Comparison of ENCODE assay signal across 20 cellular contexts in genomic region chr2:47510745-47511144, GRCh38.
DNase-seq lines count a peak whose midpoint lies in the region; FAIRE-seq and TF ChIP-seq lines count a peak whose summit lies in the region.
"Had no signal": no experiment of that assay in that cellular context is flagged by ENCODE, and none has a peak within 500 bp of the region (broad histone marks: within the 10 kb centered on the region; RNA-seq: fewer than 3 reads in every experiment).

No MANE protein-coding gene starts in this region.

- intact Hi-C loops in vagina (cut with DNase I), result no loop called here

- H2BK20ac ChIP-seq in H1 (ENCODE audit: low read length), result no peak overlapping the region

- DNase-seq in AG08395 (ENCODE audit: low spot score), result peak; percentile 14
- no peak for DNase-seq in GM12864 (ENCODE audit: low read depth)
- no peak for DNase-seq in H1 (ENCODE audit: low read depth in 1 of 2, low spot score in 2 of 2)
- DNase-seq in NCI-H774 (lab: John Stamatoyannopoulos, UW), result no peak
- DNase-seq in epidermal melanocyte (ENCODE audit: insufficient read length, low spot score), result no peak
- DNase-seq in SKM-1 treated with dmso at 0.1 percent for 144 hours (lab: John Stamatoyannopoulos, UW; ENCODE audit: unreplicated experiment), result no peak
- DNase-seq in vagina (ENCODE audit: extremely low spot score in 2 of 2), result no peak
- DNase-seq: activated CD4-positive, alpha-beta T cell treated with anti-CD3 and anti-CD28 coated beads, Interleukin-2, amount 50 U/mL, for 48 hours; adrenal gland; DMS153; left lung; NCI-H1092; NCI-H526 treated with DMSO at 0.1 percent for 48 hours; SHP77 treated with DMSO at 0.1 percent for 48 hours; T1000 had no signal

- H3K23me2 ChIP-seq in H1 (ENCODE audit: low read depth, low read length), result no peaks in the 10 kb centered on the region

- H4K20me1 ChIP-seq in OCI-LY1 (ENCODE audit: insufficient read depth, low read length), result no peaks in the 10 kb centered on the region
- no peaks in the 10 kb centered on the region for H4K20me1 ChIP-seq in H1 (replicated peaks in 1 of 2; ENCODE audit: control insufficient read depth in 1 of 2, insufficient read depth in 2 of 2, low read length in 2 of 2)

- H3K9ac ChIP-seq in OCI-LY1 (ENCODE audit: low read length) (no peak overlapping the region), H1 (replicated peaks in 1 of 4; ENCODE audit: extremely low read depth in 1 of 4, low read depth in 3 of 4, low read length in 3 of 4) (no peak overlapping the region)
- H3K9ac ChIP-seq: parathyroid adenoma had no signal

- no peak overlapping the region for H2AK5ac ChIP-seq in H1 (ENCODE audit: low read depth, low read length)

- no peak overlapping the region for H3K4me3 ChIP-seq in GM12864 (ENCODE audit: low read depth, low read length)
- H3K4me3 ChIP-seq in OCI-LY1 (ENCODE audit: low read depth, low read length, poor library complexity, severe bottlenecking), result no peak overlapping the region
- H3K4me3 ChIP-seq in H1 (ENCODE audit: extremely low read depth in 1 of 4, insufficient read depth in 2 of 4, low read depth in 3 of 4, low read length in 4 of 4), result no peak overlapping the region
- no peak overlapping the region for H3K4me3 ChIP-seq in vagina
- H3K4me3 ChIP-seq: adrenal gland, HAP-1, left lung had no signal

- CTCF ChIA-PET in H1 (lab: Charles Lee; ENCODE audit: partially characterized antibody), result interaction anchor here (0.7 to 1.7 kb wide), 9 partner anchors 9 to 257 kb away, joined by 3 to 7 read pairs (median 4); no protein-coding TSS in a partner anchor

- peak in 1 of 2 experiments; percentile 22; a peak in 2 of 4 replicates for TF ChIP-seq RAD21 in H1 (IDR thresholded peaks at IDR 0.05 in 1 of 2, conservative IDR thresholded peaks at IDR 0.05 in 1 of 2; ENCODE audit: low read depth in 2 of 2, low read length in 2 of 2)

- H3K4ac ChIP-seq in H1 (replicated peaks; ENCODE audit: insufficient read length, low read depth, low read length), result no peak overlapping the region

- H3K18ac ChIP-seq in H1 (ENCODE audit: extremely low read depth, low read length), result no peak overlapping the region

- H3K9me2 ChIP-seq in OCI-LY1 (ENCODE audit: low read depth, low read length), result no peaks in the 10 kb centered on the region

- H2BK5ac ChIP-seq in H1 (ENCODE audit: low read depth, low read length), result no peak overlapping the region

- H2BK15ac ChIP-seq in H1 (ENCODE audit: low read length), result no peak overlapping the region

- peaks cover 5% of the 10 kb centered on the region; the same call in 1 of the 2 replicates for H3K9me3 ChIP-seq in OCI-LY1 (ENCODE audit: low read length)
- 0 out of 4 replicates have a peak, but pooled peaks cover 0 to 2% of the 10 kb centered on the region in 2 experiments for H3K9me3 ChIP-seq in H1 (ENCODE audit: insufficient read depth in 2 of 2, low read depth in 1 of 2, low read length in 1 of 2)
- H3K9me3 ChIP-seq in vagina, result no peaks in the 10 kb centered on the region
- H3K9me3 ChIP-seq: adrenal gland, HAP-1, left lung had no signal

- no peak overlapping the region for H3K23ac ChIP-seq in H1 (ENCODE audit: insufficient read length)

- 79% methylated on average over 4 of the region's 4 CpGs; no CpG with 5 or more reads in 1 of the 2 experiments for WGBS in H1 (ENCODE audit: extremely low coverage in 1 of 2, insufficient coverage in 1 of 2, insufficient read length in 1 of 2, insufficient replicate concordance in 2 of 2, low coverage in 1 of 2, low lambda C conversion rate in 2 of 2, missing lambda C conversion rate in 1 of 2), 2 experiments

- peak; percentile 31 for TF ChIP-seq CTCF in GM12864 (IDR thresholded peaks at IDR 0.05; ENCODE audit: low read depth, low read length, missing control alignments)
- peak; percentile 40; the same call in 1 of the 2 replicates for TF ChIP-seq CTCF in OCI-LY1 (IDR thresholded peaks at IDR 0.05; ENCODE audit: low read length)
- peak; percentile 23 to 43 (median 27); a peak in 3 of 4 replicates for TF ChIP-seq CTCF in H1 (IDR thresholded peaks at IDR 0.05; ENCODE audit: control extremely low read depth in 1 of 3, insufficient read depth in 1 of 3, low read depth in 1 of 3, low read length in 3 of 3)
- TF ChIP-seq CTCF in vagina (IDR thresholded peaks at IDR 0.05), result no peak

- no peaks in the 10 kb centered on the region for H3K79me2 ChIP-seq in OCI-LY1 (ENCODE audit: insufficient read depth, low read length)
- no peaks in the 10 kb centered on the region for H3K79me2 ChIP-seq in H1 (ENCODE audit: control insufficient read depth in 1 of 2, insufficient read depth in 2 of 2, low read length in 2 of 2)
- H3K79me2 ChIP-seq: parathyroid adenoma had no signal

- H3K4me1 ChIP-seq in OCI-LY1 (ENCODE audit: insufficient read depth, low read length, severe bottlenecking) (peaks cover 17% of the 10 kb centered on the region), H1 (replicated peaks in 1 of 4; ENCODE audit: control insufficient read depth in 3 of 4, insufficient read depth in 4 of 4, low read length in 3 of 4) (peaks cover 0 to 4% (median 4%) of the 10 kb centered on the region in 4 experiments; a peak in 5 of 7 replicates), vagina (no peaks in the 10 kb centered on the region)
- H3K4me1 ChIP-seq: adrenal gland, HAP-1, left lung, parathyroid adenoma had no signal

- no peak overlapping the region for H4K5ac ChIP-seq in H1 (ENCODE audit: insufficient read length, low read depth, low read length)

- no peak overlapping the region for H2BK120ac ChIP-seq in H1 (replicated peaks; ENCODE audit: low read depth, low read length)

- H3K27ac ChIP-seq in OCI-LY1 (ENCODE audit: low read depth, low read length, poor library complexity, severe bottlenecking) (peak overlapping the region; percentile 35), H1 (ENCODE audit: low read depth, low read length) (no peak overlapping the region), vagina (no peak overlapping the region)
- H3K27ac ChIP-seq: adrenal gland, left lung, parathyroid adenoma had no signal

- FAIRE-seq in H1 (lab: Jason Lieb, UNC), result peak; percentile 42
- FAIRE-seq: frontal cortex, urothelium cell line had no signal

- POLR2A ChIA-PET in H1 (lab: Charles Lee; ENCODE audit: partially characterized antibody), result interaction anchor here (1.1 to 1.9 kb wide), 2 partner anchors 24 to 36 kb away, joined by 3 to 5 read pairs; no protein-coding TSS in a partner anchor

- no peaks in the 10 kb centered on the region; the same call in 1 of the 2 replicates for H3F3A ChIP-seq in OCI-LY1 (ENCODE audit: insufficient read depth, low read length)

- no peak overlapping the region for H4K8ac ChIP-seq in H1 (ENCODE audit: extremely low read depth, insufficient read depth, low read length)

- no peak overlapping the region for H3K56ac ChIP-seq in H1 (replicated peaks; ENCODE audit: insufficient read length, low read depth, low read length)

- no peak for TF ChIP-seq EP300 in H1 (IDR thresholded peaks at IDR 0.05; ENCODE audit: borderline replicate concordance in 1 of 2, low read depth in 2 of 2, low read length in 2 of 2)

- H3K4me2 ChIP-seq in OCI-LY1 (ENCODE audit: low read length) (no peak overlapping the region), H1 (ENCODE audit: insufficient read depth in 1 of 2, low read depth in 2 of 2, low read length in 2 of 2) (no peak overlapping the region)

- H3K36me3 ChIP-seq in OCI-LY1 (ENCODE audit: insufficient read depth, low read length), result no peaks in the 10 kb centered on the region
- no peaks in the 10 kb centered on the region; a peak in 1 of 8 replicates for H3K36me3 ChIP-seq in H1 (ENCODE audit: control insufficient read depth in 2 of 4, insufficient read depth in 4 of 4, low read length in 3 of 4)
- H3K36me3 ChIP-seq in vagina, result no peaks in the 10 kb centered on the region
- H3K36me3 ChIP-seq: adrenal gland, HAP-1, left lung had no signal

- H3K79me1 ChIP-seq in H1 (ENCODE audit: low read depth, low read length), result no peaks in the 10 kb centered on the region

- no peak overlapping the region for H2AFZ ChIP-seq in OCI-LY1 (ENCODE audit: low read length)
- H2AFZ ChIP-seq in H1 (ENCODE audit: low read length), result no peak overlapping the region
- H2AFZ ChIP-seq: parathyroid adenoma had no signal

- no peak for TF ChIP-seq POLR2A in H1 (IDR thresholded peaks at IDR 0.05; ENCODE audit: control extremely low read depth in 1 of 2, low read depth in 2 of 2, low read length in 2 of 2)
- TF ChIP-seq POLR2A in vagina (IDR thresholded peaks at IDR 0.05), result no peak

- no peak overlapping the region for H2BK12ac ChIP-seq in H1 (ENCODE audit: low read depth, low read length)

- H4K91ac ChIP-seq in H1 (replicated peaks; ENCODE audit: insufficient read length, low read length), result no peak overlapping the region

- H3K27me3 ChIP-seq in OCI-LY1 (ENCODE audit: insufficient read depth, low read length) (no peaks in the 10 kb centered on the region), H1 (replicated peaks in 1 of 4; ENCODE audit: control insufficient read depth in 3 of 4, extremely low read depth in 1 of 4, insufficient read depth in 3 of 4, low read length in 3 of 4) (no peaks in the 10 kb centered on the region), vagina (no peaks in the 10 kb centered on the region)
- H3K27me3 ChIP-seq: adrenal gland, left lung had no signal

- H3K14ac ChIP-seq in H1 (ENCODE audit: insufficient read length), result no peak overlapping the region

TF ChIP-seq in H1, 55 proteins besides CTCF, POLR2A, EP300 and RAD21:
- TF ChIP-seq SAP30 (IDR thresholded peaks at IDR 0.05; ENCODE audit: insufficient read depth, insufficient replicate concordance, low read length), result no peak
- TF ChIP-seq, protein P1, sequence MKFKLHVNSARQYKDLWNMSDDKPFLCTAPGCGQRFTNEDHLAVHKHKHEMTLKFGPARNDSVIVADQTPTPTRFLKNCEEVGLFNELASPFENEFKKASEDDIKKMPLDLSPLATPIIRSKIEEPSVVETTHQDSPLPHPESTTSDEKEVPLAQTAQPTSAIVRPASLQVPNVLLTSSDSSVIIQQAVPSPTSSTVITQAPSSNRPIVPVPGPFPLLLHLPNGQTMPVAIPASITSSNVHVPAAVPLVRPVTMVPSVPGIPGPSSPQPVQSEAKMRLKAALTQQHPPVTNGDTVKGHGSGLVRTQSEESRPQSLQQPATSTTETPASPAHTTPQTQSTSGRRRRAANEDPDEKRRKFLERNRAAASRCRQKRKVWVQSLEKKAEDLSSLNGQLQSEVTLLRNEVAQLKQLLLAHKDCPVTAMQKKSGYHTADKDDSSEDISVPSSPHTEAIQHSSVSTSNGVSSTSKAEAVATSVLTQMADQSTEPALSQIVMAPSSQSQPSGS (IDR thresholded peaks at IDR 0.05; ENCODE audit: low read length), result no peak
- TF ChIP-seq HDAC6 (IDR thresholded peaks at IDR 0.05; ENCODE audit: low read depth, low read length), result no peak
- no peak for TF ChIP-seq BACH1 (IDR thresholded peaks at IDR 0.05; ENCODE audit: low read length)

Comparison
In these comparisons a context has a peak if more than half of its experiments do, and no peak if none do; other contexts are left out.
1. CTCF ChIP-seq: peak in GM12864 (single experiment), OCI-LY1 (single experiment) and H1 (3 of 3); none in vagina (0 of 3).